In the genomic region with DNA sequence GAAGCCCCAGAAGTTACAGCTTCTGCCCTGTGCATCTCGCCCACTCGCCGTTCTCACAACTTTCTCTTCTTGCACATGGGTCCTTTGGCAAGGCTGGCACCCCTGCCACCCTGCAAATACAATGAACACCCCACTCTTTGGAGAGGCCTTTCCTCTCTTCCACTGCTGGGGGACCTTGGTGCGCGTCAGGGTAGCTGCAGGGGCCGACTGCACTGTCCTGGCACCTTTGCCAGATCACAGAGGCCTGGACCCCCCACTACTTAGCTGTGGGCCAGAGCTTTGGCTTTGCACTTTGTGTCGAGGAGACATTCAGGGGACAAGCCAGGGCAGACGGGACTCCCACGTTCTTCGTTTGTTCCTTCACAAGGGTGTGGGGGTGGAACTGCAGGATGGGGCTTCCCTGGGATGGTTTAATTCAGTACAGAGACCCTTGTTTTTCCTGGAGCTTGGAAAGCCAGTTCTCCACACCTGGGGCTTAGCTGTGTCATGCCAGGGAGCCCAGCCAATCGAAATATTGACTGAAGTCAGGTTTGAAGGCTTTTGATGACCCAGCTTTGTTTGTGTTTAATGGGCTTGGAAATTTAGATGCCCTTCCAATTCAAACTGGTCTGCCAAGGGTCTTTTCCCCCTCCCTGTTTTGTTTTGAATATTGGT, we compare ENCODE assay signal across 9 cellular contexts.
A peak's percentile ranks its signal among the peaks of the same experiment; 100 is the strongest.
DNase-seq lines count a peak whose midpoint lies in the region; ATAC-seq and TF ChIP-seq lines count a peak whose summit lies in the region.
"Had no signal": no experiment of that assay in that cellular context is flagged by ENCODE, and none has a peak within 500 bp of the region (broad histone marks: within the 10 kb centered on the region; RNA-seq: fewer than 3 reads in every experiment).

No MANE protein-coding gene starts in this region.

- H2AFZ ChIP-seq in PC-3 (ENCODE audit: low read length): no peak overlapping the region

- TF ChIP-seq CTCF in body of pancreas (IDR thresholded peaks at IDR 0.05) (no peak), PC-3 (conservative IDR thresholded peaks at IDR 0.05; ENCODE audit: low read depth, low read length) (no peak)

- H3F3A ChIP-seq in PC-3 (ENCODE audit: low read length, unreplicated experiment): no peaks in the 10 kb centered on the region

- no peaks in the 10 kb centered on the region for H3K36me3 ChIP-seq in body of pancreas (replicated peaks in 1 of 2; ENCODE audit: insufficient read depth in 1 of 2, low read depth in 2 of 2)
- H3K36me3 ChIP-seq in PC-3 (ENCODE audit: low read depth, low read length): no peaks in the 10 kb centered on the region
- H3K36me3 ChIP-seq: Peyer's patch had no signal

- H4K20me1 ChIP-seq in PC-3 (ENCODE audit: low read length): no peaks in the 10 kb centered on the region

- no peak overlapping the region for H3K4me2 ChIP-seq in PC-3 (ENCODE audit: low read length)

- H3K27ac ChIP-seq in body of pancreas (no peak overlapping the region), PC-3 (ENCODE audit: low read length) (no peak overlapping the region)
- H3K27ac ChIP-seq: Peyer's patch had no signal

- H3K9me2 ChIP-seq in PC-3 (replicated peaks; ENCODE audit: low read length): no peaks in the 10 kb centered on the region

- POLR2A ChIA-PET in PC-3 (lab: Charles Lee; ENCODE audit: unreplicated experiment): no interaction called here

- no peaks in the 10 kb centered on the region for H3K9me3 ChIP-seq in body of pancreas
- no peaks in the 10 kb centered on the region for H3K9me3 ChIP-seq in PC-3 (ENCODE audit: low read length)
- H3K9me3 ChIP-seq: Peyer's patch had no signal

- H3K79me2 ChIP-seq in PC-3 (ENCODE audit: low read length): no peaks in the 10 kb centered on the region

- intact Hi-C loops in body of pancreas (cut with DNase I) (loop anchor here (10.0 kb wide), 1 partner anchor 769 kb away; no protein-coding TSS in a partner anchor), posterior vena cava (cut with DNase I) (no loop called here), PC-3 (cut with micrococcal nuclease) (no loop called here)

- H3K27me3 ChIP-seq in body of pancreas (no peaks in the 10 kb centered on the region), PC-3 (ENCODE audit: low read length) (peaks cover 25% of the 10 kb centered on the region; the same call in 1 of the 2 replicates)
- H3K27me3 ChIP-seq: Peyer's patch had no signal

- no TSS peak for BruUV-seq in PC-3 (replicated peaks; lab: Mats Ljungman, UMichigan)

- CTCF ChIA-PET in PC-3 (lab: Charles Lee): no interaction called here

- H3K9ac ChIP-seq in PC-3 (ENCODE audit: low read length): no peak overlapping the region

- 71 to 76% methylated on average over 11 of the region's 11 CpGs for WGBS in body of pancreas, 2 donors

- H3K4me3 ChIP-seq in body of pancreas (no peak overlapping the region), PC-3 (ENCODE audit: low read length) (no peak overlapping the region)
- H3K4me3 ChIP-seq: Peyer's patch had no signal

- ATAC-seq in body of pancreas (no peak), HG02678 (IDR thresholded peaks at IDR 0.05; ENCODE audit: unreplicated experiment) (no peak), PC-3 (no peak), HG03025 (IDR thresholded peaks at IDR 0.05; ENCODE audit: low FRiP score, unreplicated experiment) (no peak)

- TF ChIP-seq POLR2A in body of pancreas (IDR thresholded peaks at IDR 0.05): no peak

- peak; percentile 2 for DNase-seq in GM03348 (ENCODE audit: low spot score)
- DNase-seq in NCI-H1092 treated with DMSO at 0.1 percent for 48 hours (lab: John Stamatoyannopoulos, UW): peak; percentile 83
- DNase-seq in body of pancreas: peak in 3 of 4 donors; percentile 51 to 65 (median 56)
- DNase-seq in posterior vena cava (ENCODE audit: low spot score): peak; percentile 49
- DNase-seq in PC-3: no peak
- DNase-seq: NCI-H146, Peyer's patch had no signal

- peaks cover 9% of the 10 kb centered on the region for H3K4me1 ChIP-seq in body of pancreas
- H3K4me1 ChIP-seq in PC-3 (ENCODE audit: insufficient read depth, low read length): no peaks in the 10 kb centered on the region
- H3K4me1 ChIP-seq: Peyer's patch had no signal
